In genomic region chr17:35938492-35938891, GRCh38 we compare ENCODE assay signal across 7 cellular contexts. TPM values are rescaled to one million over a fixed set of nuclear protein-coding genes. Genes with fewer than 3 reads are reported as not detected.
"Had no signal": no experiment of that assay in that cellular context is flagged by ENCODE, and none has a peak within 500 bp of the region (broad histone marks: within the 10 kb centered on the region; RNA-seq: fewer than 3 reads in every experiment).

No MANE protein-coding gene starts in this region.

RNA-seq across cellular contexts. Expression of gene LYZL6, which starts 5.0 kb away (rescaled TPM):
- total RNA-seq: GM23248, GM23338, H1, H4, H7, H9, HFFc6 had no signal
- polyA plus RNA-seq: GM23248, GM23338, H1 had no signal

RNA-seq across cellular contexts. Expression of gene RDM1, which starts 7.9 kb away (rescaled TPM):
- total RNA-seq: GM23248 had no signal
- polyA plus RNA-seq: GM23248 had no signal

RNA-seq across cellular contexts. Expression of gene CCL16, which starts 42.8 kb away (rescaled TPM):
- total RNA-seq: GM23248, GM23338, H1, H4, H7, H9, HFFc6 had no signal
- polyA plus RNA-seq: GM23248, GM23338, H1 had no signal

RNA-seq across cellular contexts. Expression of gene CCL14, which starts 48.0 kb away (rescaled TPM):
- total RNA-seq: GM23248, GM23338, H1, H4, H7, H9, HFFc6 had no signal
- polyA plus RNA-seq: GM23248, GM23338, H1 had no signal

RNA-seq across cellular contexts. Expression of gene CCL5, which starts 58.3 kb away (rescaled TPM):
- total RNA-seq: GM23248, GM23338, H1, H4, H7, H9 had no signal
- polyA plus RNA-seq: GM23248, GM23338, H1 had no signal
